Comparison of ENCODE assay signal across 8 cellular contexts in genomic region chr9:90642570-90643539, GRCh38. TPM values are rescaled to one million over a fixed set of nuclear protein-coding genes. Genes with fewer than 3 reads are reported as not detected.
DNase-seq lines count a peak whose midpoint lies in the region; ATAC-seq and TF ChIP-seq lines count a peak whose summit lies in the region.

Gene DIRAS2, minus strand, starts transcription at chr9:90642824. Its CDS starts 28,997 bp downstream, at chr9:90613827.

- no peaks in the 10 kb centered on the region for H3K36me3 ChIP-seq in upper lobe of right lung

- no peak within 1 kb of the TSS for H3K27ac Mint-ChIP-seq in activated CD8-positive, alpha-beta memory T cell treated with anti-CD3 and anti-CD28 coated beads, Interleukin-2, amount 10 ng/mL, durations not matched to agents 7 days and 5 days
- H3K27ac Mint-ChIP-seq in natural killer cell: no peak within 1 kb of the TSS

- H3K27ac ChIP-seq in upper lobe of right lung: no peak within 1 kb of the TSS

- no peak within 1 kb of the TSS for H3K4me3 Mint-ChIP-seq in activated CD8-positive, alpha-beta memory T cell treated with anti-CD3 and anti-CD28 coated beads, Interleukin-2, amount 10 ng/mL, durations not matched to agents 7 days and 5 days
- peak within 1 kb of the TSS; percentile 72 for H3K4me3 Mint-ChIP-seq in natural killer cell

- H3K27me3 Mint-ChIP-seq in activated CD8-positive, alpha-beta memory T cell treated with anti-CD3 and anti-CD28 coated beads, Interleukin-2, amount 10 ng/mL, durations not matched to agents 7 days and 5 days: peaks cover 73% of the 10 kb centered on the region
- H3K27me3 Mint-ChIP-seq in natural killer cell (ENCODE audit: low read depth in 2 of 2): peaks cover 47 to 90% of the 10 kb centered on the region in 2 donors

- no peaks in the 10 kb centered on the region for H3K36me3 Mint-ChIP-seq in activated CD8-positive, alpha-beta memory T cell treated with anti-CD3 and anti-CD28 coated beads, Interleukin-2, amount 10 ng/mL, durations not matched to agents 7 days and 5 days
- H3K36me3 Mint-ChIP-seq in natural killer cell: no peaks in the 10 kb centered on the region

- DNase-seq in 8988T: peak; percentile 11
- peak; percentile 84 for DNase-seq in NCI-H146 treated with DMSO at 0.1 percent for 48 hours (lab: John Stamatoyannopoulos, UW; ENCODE audit: unreplicated experiment)
- no peak for DNase-seq in activated CD8-positive, alpha-beta memory T cell treated with anti-CD3 and anti-CD28 coated beads, Interleukin-2, amount 10 ng/mL, durations not matched to agents 7 days and 5 days
- DNase-seq in fibroblast of villous mesenchyme (ENCODE audit: low read depth): peak; percentile 42
- DNase-seq in natural killer cell: no peak
- DNase-seq in upper lobe of right lung: peak; percentile 84

- H3K9me3 ChIP-seq in upper lobe of right lung: no peaks in the 10 kb centered on the region

- peaks cover 3% of the 10 kb centered on the region for H3K4me1 Mint-ChIP-seq in activated CD8-positive, alpha-beta memory T cell treated with anti-CD3 and anti-CD28 coated beads, Interleukin-2, amount 10 ng/mL, durations not matched to agents 7 days and 5 days
- peaks cover 0 to 9% of the 10 kb centered on the region in 2 donors for H3K4me1 Mint-ChIP-seq in natural killer cell

- CTCF ChIA-PET in activated CD8-positive, alpha-beta memory T cell treated with anti-CD3 and anti-CD28 coated beads, Interleukin-2, amount 10 ng/mL, durations not matched to agents 7 days and 5 days (lab: Charles Lee): no interaction called here

- intact Hi-C loops in natural killer cell (cut with micrococcal nuclease): no loop called here
- intact Hi-C loops in upper lobe of right lung (cut with DNase I): no loop called here

- peak within 1 kb of the TSS; percentile 54 for H3K4me3 ChIP-seq in fibroblast of villous mesenchyme (ENCODE audit: low read depth, low read length)
- peak within 1 kb of the TSS; percentile 40 for H3K4me3 ChIP-seq in upper lobe of right lung

- TF ChIP-seq CTCF in GM12872 (IDR thresholded peaks at IDR 0.05; ENCODE audit: insufficient read depth, low read depth, low read length) (0 out of 3 replicates have a peak, but pooled peaks have one; percentile 5), fibroblast of villous mesenchyme (IDR thresholded peaks at IDR 0.05; ENCODE audit: insufficient read depth, low read depth, low read length) (peak; percentile 46), natural killer cell (IDR thresholded peaks at IDR 0.05) (no peak), upper lobe of right lung (IDR thresholded peaks at IDR 0.05) (peak; percentile 40)

- no peaks in the 10 kb centered on the region for H3K4me1 ChIP-seq in upper lobe of right lung

- no peaks in the 10 kb centered on the region for H3K9me3 Mint-ChIP-seq in activated CD8-positive, alpha-beta memory T cell treated with anti-CD3 and anti-CD28 coated beads, Interleukin-2, amount 10 ng/mL, durations not matched to agents 7 days and 5 days (ENCODE audit: low read depth)
- H3K9me3 Mint-ChIP-seq in natural killer cell: no peaks in the 10 kb centered on the region

- peak; percentile 27 for ATAC-seq in activated CD8-positive, alpha-beta memory T cell treated with anti-CD3 and anti-CD28 coated beads, Interleukin-2, amount 10 ng/mL, durations not matched to agents 7 days and 5 days
- ATAC-seq in natural killer cell (peak in 1 of 3 donors; percentile 52), upper lobe of right lung (peak; percentile 95), HG02763 (IDR thresholded peaks at IDR 0.05; ENCODE audit: unreplicated experiment) (no peak)

- peaks cover 31% of the 10 kb centered on the region for H3K27me3 ChIP-seq in upper lobe of right lung

RNA-seq across cellular contexts. Expression of gene DIRAS2, which starts in this region (rescaled TPM):
- total RNA-seq in activated CD8-positive, alpha-beta memory T cell treated with anti-CD3 and anti-CD28 coated beads, Interleukin-2, amount 10 ng/mL, durations not matched to agents 7 days and 5 days: not detected
- 0.97 and 1.3 TPM in 2 replicates for total RNA-seq in fibroblast of villous mesenchyme
- not detected for total RNA-seq in natural killer cell
- total RNA-seq in upper lobe of right lung: not detected

Comparison
In these comparisons a context has a peak if more than half of its experiments do, and no peak if none do; other contexts are left out.
1. Peak in ATAC-seq in activated CD8-positive, alpha-beta memory T cell treated with anti-CD3 and anti-CD28 coated beads, Interleukin-2, amount 10 ng/mL, durations not matched to agents 7 days and 5 days; RNA of the gene not detected or under 1 TPM.
2. Peak in DNase-seq, ATAC-seq and H3K4me3 ChIP-seq in upper lobe of right lung; RNA of the gene not detected or under 1 TPM.
3. DNase-seq: peak in 8988T (single experiment), NCI-H146 treated with DMSO at 0.1 percent for 48 hours (single experiment) and fibroblast of villous mesenchyme (single experiment); none in activated CD8-positive, alpha-beta memory T cell treated with anti-CD3 and anti-CD28 coated beads, Interleukin-2, amount 10 ng/mL, durations not matched to agents 7 days and 5 days (single experiment) and natural killer cell (single experiment).